Comparison of ENCODE assay signal across 1 cellular context in genomic region chr10:113087082-113088029, GRCh38.
TF ChIP-seq lines count a peak whose summit lies in the region.

No MANE protein-coding gene starts in this region.

TF ChIP-seq in SK-N-SH, 30 proteins besides CTCF, POLR2A, EP300 and RAD21 (continued from another document):
- no peak for TF ChIP-seq CHD2 (IDR thresholded peaks at IDR 0.05; ENCODE audit: low read length, partially characterized antibody)
- no peak for TF ChIP-seq USF2 (IDR thresholded peaks at IDR 0.05; ENCODE audit: borderline replicate concordance, low read depth, low read length)
- TF ChIP-seq TCF12 (IDR thresholded peaks at IDR 0.05): peak; percentile 91
- no peak for TF ChIP-seq FOXM1 (IDR thresholded peaks at IDR 0.05; ENCODE audit: low read depth)
- peak; percentile 77 for TF ChIP-seq MAX (IDR thresholded peaks at IDR 0.05; ENCODE audit: low read depth)
- TF ChIP-seq ZBTB33 (IDR thresholded peaks at IDR 0.05; ENCODE audit: borderline replicate concordance, low read depth): 0 out of 2 replicates have a peak, but pooled peaks have one; percentile 47
- TF ChIP-seq PBX3 (IDR thresholded peaks at IDR 0.05): peak; percentile 67
TF ChIP-seq in SK-N-SH: peak in this region for 16.
